ENCODE assay signal across 8 cellular contexts in the genomic region with DNA sequence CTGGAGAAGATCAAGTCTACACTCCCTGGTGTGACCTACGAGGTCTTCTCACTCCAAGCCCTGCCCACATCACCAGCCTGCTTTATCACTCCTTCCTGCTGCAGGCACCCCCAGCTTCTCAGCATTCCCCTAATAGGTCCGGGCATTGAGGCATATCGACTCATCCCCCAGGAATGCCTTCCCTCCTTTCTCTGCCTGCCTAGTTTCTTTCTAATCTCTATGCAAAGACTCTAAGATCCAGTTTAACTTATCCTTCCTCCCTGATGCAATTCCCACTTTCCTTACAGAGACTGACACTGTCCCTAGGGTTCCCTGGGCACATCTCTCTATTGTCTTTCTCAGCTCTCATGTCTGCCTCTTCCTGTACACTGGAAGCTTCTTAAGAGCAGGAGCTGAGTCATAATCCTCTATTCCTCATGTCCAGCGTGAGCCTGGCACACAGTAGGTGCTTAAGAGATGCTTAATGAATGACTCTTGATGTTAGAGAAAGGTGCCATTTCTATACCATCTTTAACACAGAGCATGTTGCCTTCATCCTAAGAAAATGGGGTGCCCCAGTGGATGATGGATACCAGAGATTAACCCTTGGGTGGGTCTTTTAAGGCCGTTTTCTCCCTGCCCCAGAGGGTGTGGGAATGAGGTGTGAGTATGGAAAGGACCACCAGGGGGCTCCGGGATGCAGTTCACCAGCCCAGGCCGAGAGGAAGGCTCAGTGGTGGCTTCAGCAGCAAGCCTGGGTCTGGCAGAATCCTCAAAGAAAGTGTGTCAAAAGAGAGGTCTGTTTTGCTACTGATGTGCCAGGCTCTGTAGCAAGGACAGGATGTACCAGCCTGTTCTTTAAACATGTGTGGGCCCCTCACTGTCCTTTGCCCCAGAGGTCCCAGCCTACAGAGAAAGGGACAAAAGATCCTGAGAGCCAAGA. TPM values are rescaled to one million over a fixed set of nuclear protein-coding genes. Genes with fewer than 3 reads are reported as not detected.
DNase-seq lines count a peak whose midpoint lies in the region; ATAC-seq and TF ChIP-seq lines count a peak whose summit lies in the region.

No MANE protein-coding gene starts in this region.

- TF ChIP-seq EP300 in esophagus muscularis mucosa (IDR thresholded peaks at IDR 0.05) = peak; percentile 95

- POLR2A ChIA-PET in BJ (lab: Charles Lee) = interaction anchor here (0.8 to 0.9 kb wide), 2 partner anchors 35 to 123 kb away, joined by 3 to 6 read pairs; no protein-coding TSS in a partner anchor

- H3K4me3 ChIP-seq in BJ (ENCODE audit: low read depth, low read length) (no peak overlapping the region), WI38 (ENCODE audit: low read depth, low read length) (no peak overlapping the region), esophagus muscularis mucosa (no peak overlapping the region)

- no peak for TF ChIP-seq POLR2A in esophagus muscularis mucosa (IDR thresholded peaks at IDR 0.05; ENCODE audit: low read depth)

- intact Hi-C loops in esophagus muscularis mucosa (cut with DNase I) = loop anchor here (5.0 to 10.0 kb wide), 2 partner anchors 263 to 480 kb away; a partner anchor contains a TSS

- CTCF ChIA-PET in BJ (lab: Yijun Ruan, JAX) = interaction anchor here (0.7 to 3.5 kb wide), 23 partner anchors 13 to 709 kb away, joined by 3 to 9 read pairs (median 3); no protein-coding TSS in a partner anchor

- H3K27me3 Mint-ChIP-seq in nephron (ENCODE audit: low read depth) (no peaks in the 10 kb centered on the region), type B pancreatic cell (no peaks in the 10 kb centered on the region)

- H3K27ac ChIP-seq in esophagus muscularis mucosa (replicated peaks in 1 of 4) = peak overlapping the region; percentile 87 to 100 (median 98)

- peak overlapping the region in 1 of 3 experiments; percentile 38 for H3K4me3 Mint-ChIP-seq in nephron
- H3K4me3 Mint-ChIP-seq in type B pancreatic cell = peak overlapping the region; percentile 4

- H3K27ac Mint-ChIP-seq in nephron (peak overlapping the region; percentile 80 to 88 (median 81)), type B pancreatic cell (peak overlapping the region; percentile 16)

- H3K36me3 Mint-ChIP-seq in nephron (ENCODE audit: low read depth) = no peaks in the 10 kb centered on the region
- no peaks in the 10 kb centered on the region for H3K36me3 Mint-ChIP-seq in type B pancreatic cell

- H3K4me1 Mint-ChIP-seq in nephron (peaks cover 91% of the 10 kb centered on the region), type B pancreatic cell (ENCODE audit: unreplicated experiment) (peaks cover 50% of the 10 kb centered on the region)

- ATAC-seq in GM21381 (IDR thresholded peaks at IDR 0.05; ENCODE audit: unreplicated experiment) = no peak

- H3K27me3 ChIP-seq in BJ (ENCODE audit: control insufficient read depth, insufficient read depth, low read length) = no peaks in the 10 kb centered on the region
- H3K27me3 ChIP-seq in esophagus muscularis mucosa = no peaks in the 10 kb centered on the region

- no peaks in the 10 kb centered on the region for H3K9me3 Mint-ChIP-seq in nephron
- no peaks in the 10 kb centered on the region for H3K9me3 Mint-ChIP-seq in type B pancreatic cell

- TF ChIP-seq CTCF in BJ (IDR thresholded peaks at IDR 0.05; ENCODE audit: insufficient read depth, low read depth, low read length) (peak; percentile 84), WI38 (IDR thresholded peaks at IDR 0.05; ENCODE audit: low read depth, low read length) (peak; percentile 82), esophagus muscularis mucosa (IDR thresholded peaks at IDR 0.05) (peak; percentile 73 to 80 (median 80)), nephron (IDR thresholded peaks at IDR 0.05; ENCODE audit: unreplicated experiment in 3 of 3) (peak; percentile 67 to 81 (median 73)), type B pancreatic cell (conservative IDR thresholded peaks at IDR 0.05) (peak; percentile 90)

- peaks cover 77 to 100% (median 99%) of the 10 kb centered on the region in 4 donors for H3K4me1 ChIP-seq in esophagus muscularis mucosa

- DNase-seq in BJ (ENCODE audit: low read depth) = peak; percentile 81
- DNase-seq in GM19238 (ENCODE audit: insufficient read length, low spot score) = peak; percentile 32
- peak; percentile 63 for DNase-seq in NCI-H1436 (lab: John Stamatoyannopoulos, UW)
- peak; percentile 92 for DNase-seq in esophagus muscularis mucosa (ENCODE audit: extremely low spot score)
- DNase-seq in type B pancreatic cell (ENCODE audit: extremely low spot score, unreplicated experiment) = no peak

- H3K9me3 ChIP-seq in esophagus muscularis mucosa = no peaks in the 10 kb centered on the region

- 28% methylated on average over 7 of the region's 7 CpGs for WGBS in esophagus muscularis mucosa

- H3K36me3 ChIP-seq in BJ (ENCODE audit: control insufficient read depth, insufficient read depth, low read length) (no peaks in the 10 kb centered on the region), esophagus muscularis mucosa (no peaks in the 10 kb centered on the region)

RNA-seq across cellular contexts. Expression of a gene that starts 34.7 kb away (rescaled TPM):
- 143 and 147 TPM in 2 replicates for polyA plus RNA-seq in BJ (2011; rRNA removed)
- 108 and 132 TPM in 2 replicates for polyA minus RNA-seq in BJ (2011; rRNA and poly(A)+ RNA removed)
- total RNA-seq in esophagus muscularis mucosa = 100 to 1,000 TPM; 181 to 228 (median 210) TPM
- 32.3 and 49.4 TPM in 2 replicates for total RNA-seq in type B pancreatic cell (ENCODE audit: low replicate concordance)
